2 cellular contexts compared by ENCODE assay signal in the genomic region with DNA sequence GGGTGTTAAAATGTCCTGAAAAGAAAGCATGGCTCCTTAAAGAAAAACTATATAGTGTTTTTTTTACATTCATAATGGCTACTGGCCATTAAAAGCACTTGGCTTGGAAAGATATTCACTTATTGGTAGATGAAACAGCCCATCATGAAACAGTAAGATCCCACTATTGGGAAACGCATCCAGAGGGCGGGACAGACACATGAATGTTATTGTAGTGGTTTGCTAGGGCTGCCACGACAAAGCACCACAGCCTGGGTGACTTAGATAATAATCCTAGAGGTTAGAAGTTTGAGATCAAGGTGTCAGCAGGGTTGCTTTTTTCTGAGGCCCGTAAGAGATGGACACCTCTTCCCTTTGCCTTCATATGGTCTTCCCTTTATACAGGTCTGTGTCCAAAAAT.
TF ChIP-seq lines count a peak whose summit lies in the region.

No MANE protein-coding gene starts in this region.

TF ChIP-seq in A549, 52 proteins besides CTCF, POLR2A, EP300 and RAD21 (continued from another document):
- TF ChIP-seq USF2 (IDR thresholded peaks at IDR 0.05) (no peak), EHF (CRISPR knock-in tag; IDR thresholded peaks at IDR 0.05) (no peak), NR3C1 (IDR thresholded peaks at IDR 0.05) (no peak), BHLHE40 (IDR thresholded peaks at IDR 0.05; ENCODE audit: low read depth, low read length) (no peak), HOXA7 (CRISPR knock-in tag; IDR thresholded peaks at IDR 0.05) (no peak)
- TF ChIP-seq, protein P1, sequence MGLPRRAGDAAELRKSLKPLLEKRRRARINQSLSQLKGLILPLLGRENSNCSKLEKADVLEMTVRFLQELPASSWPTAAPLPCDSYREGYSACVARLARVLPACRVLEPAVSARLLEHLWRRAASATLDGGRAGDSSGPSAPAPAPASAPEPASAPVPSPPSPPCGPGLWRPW (IDR thresholded peaks at IDR 0.05), result no peak
TF ChIP-seq in A549: peak in this region for 0.

TF ChIP-seq in K562, 482 proteins besides CTCF, POLR2A, EP300 and RAD21 (continued from another document):
- TF ChIP-seq PKNOX1 (IDR thresholded peaks at IDR 0.05), result peak; percentile 26; the same call in 1 of the 2 replicates
- TF ChIP-seq, protein P2, sequence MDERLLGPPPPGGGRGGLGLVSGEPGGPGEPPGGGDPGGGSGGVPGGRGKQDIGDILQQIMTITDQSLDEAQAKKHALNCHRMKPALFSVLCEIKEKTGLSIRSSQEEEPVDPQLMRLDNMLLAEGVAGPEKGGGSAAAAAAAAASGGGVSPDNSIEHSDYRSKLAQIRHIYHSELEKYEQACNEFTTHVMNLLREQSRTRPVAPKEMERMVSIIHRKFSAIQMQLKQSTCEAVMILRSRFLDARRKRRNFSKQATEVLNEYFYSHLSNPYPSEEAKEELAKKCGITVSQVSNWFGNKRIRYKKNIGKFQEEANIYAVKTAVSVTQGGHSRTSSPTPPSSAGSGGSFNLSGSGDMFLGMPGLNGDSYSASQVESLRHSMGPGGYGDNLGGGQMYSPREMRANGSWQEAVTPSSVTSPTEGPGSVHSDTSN (CRISPR knock-in tag; IDR thresholded peaks at IDR 0.05; ENCODE audit: low read depth), result no peak
- TF ChIP-seq, protein P2 (tag; conservative IDR thresholded peaks at IDR 0.05; ENCODE audit: low read depth), result 0 out of 2 replicates have a peak, but pooled peaks have one; percentile 13
